In the genomic region with DNA sequence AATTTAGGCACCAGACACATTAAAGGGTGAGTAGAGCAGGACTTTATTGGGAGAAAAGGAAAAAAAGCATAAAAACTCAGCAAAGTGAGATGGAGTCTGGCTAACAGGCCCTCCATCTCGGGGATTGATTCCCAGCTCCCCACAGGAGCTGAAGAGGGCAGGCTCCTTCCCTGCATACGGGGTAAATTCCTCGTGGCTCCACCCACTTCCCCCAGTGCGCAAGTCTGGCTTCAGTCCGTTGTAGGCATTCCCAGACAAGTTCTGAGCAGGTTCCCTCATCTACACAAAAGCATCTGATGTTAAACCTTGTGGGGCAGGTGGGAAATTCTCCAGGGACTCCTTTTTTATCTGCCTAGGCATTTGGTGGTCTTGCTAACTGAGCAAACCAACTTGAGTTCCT, we compare ENCODE assay signal across 25 cellular contexts.
"Had no signal": no experiment of that assay in that cellular context is flagged by ENCODE, and none has a peak within 500 bp of the region (broad histone marks: within the 10 kb centered on the region; RNA-seq: fewer than 3 reads in every experiment).

No MANE protein-coding gene starts in this region.

- H3K27ac Mint-ChIP-seq: IgD-negative memory B cell, T-cell had no signal

- H3K36me3 Mint-ChIP-seq: IgD-negative memory B cell, T-cell had no signal

- H3K4me3 ChIP-seq: MG63 had no signal

- H3K9me2 ChIP-seq: SK-N-SH had no signal

- H3K27ac ChIP-seq: HL-60 had no signal

- FAIRE-seq: HTR-8/SVneo, RCC 7860 had no signal

- H3K9ac ChIP-seq: SK-N-SH had no signal

- H3K4me2 ChIP-seq: SK-N-SH had no signal

- H3K27me3 ChIP-seq: MG63 had no signal

- DNase-seq: KBM-7, MG63, NCI-H1092, NCI-H1105 treated with DMSO at 0.1 percent for 48 hours, NCI-H1417 treated with DMSO at 0.1 percent for 48 hours, NCI-H146, NCI-H187, NCI-H2029, NCI-H2081 treated with DMSO at 0.1 percent for 48 hours, NCI-H2171 treated with DMSO at 0.1 percent for 48 hours, NCI-H345, NCI-H446 treated with DMSO at 0.1 percent for 48 hours, NCI-H510A treated with DMSO at 0.1 percent for 48 hours, NCI-H526, NCI-H82, Right ventricle myocardium superior, RPMI8226, SIG-M5, SK-N-SH, SW 1271, T-cell had no signal

- H3K4me1 Mint-ChIP-seq: IgD-negative memory B cell, T-cell had no signal

- H3K36me3 ChIP-seq: MG63 had no signal

- H3K4me3 Mint-ChIP-seq: IgD-negative memory B cell, T-cell had no signal

- H3K27me3 Mint-ChIP-seq: IgD-negative memory B cell, T-cell had no signal

- ATAC-seq: T-cell had no signal

- H3K9me3 ChIP-seq: MG63, SK-N-SH had no signal
